Comparison of ENCODE assay signal across 13 cellular contexts in genomic region chr15:49847937-49848823, GRCh38.
DNase-seq lines count a peak whose midpoint lies in the region; ATAC-seq, FAIRE-seq and TF ChIP-seq lines count a peak whose summit lies in the region.
"Had no signal": no experiment of that assay in that cellular context is flagged by ENCODE, and none has a peak within 500 bp of the region (broad histone marks: within the 10 kb centered on the region; RNA-seq: fewer than 3 reads in every experiment).

No MANE protein-coding gene starts in this region.

- H3K9me3 Mint-ChIP-seq in astrocyte (ENCODE audit: unreplicated experiment) (peaks cover 3% of the 10 kb centered on the region), Calu3 (ENCODE audit: low read depth, unreplicated experiment) (peaks cover 3% of the 10 kb centered on the region)

- peak overlapping the region; percentile 68 for H3K4me2 ChIP-seq in astrocyte (ENCODE audit: low read length)

- H3K4me1 Mint-ChIP-seq in astrocyte (ENCODE audit: low read depth, unreplicated experiment) = peaks cover 11% of the 10 kb centered on the region
- no peaks in the 10 kb centered on the region for H3K4me1 Mint-ChIP-seq in Calu3 (ENCODE audit: low read depth, unreplicated experiment)

- H3K9me3 ChIP-seq in astrocyte (ENCODE audit: insufficient read depth, low read depth, low read length) (peaks cover 3% of the 10 kb centered on the region), right atrium auricular region (peaks cover 0 to 10% of the 10 kb centered on the region in 2 donors)

- FAIRE-seq in astrocyte (lab: Jason Lieb, UNC) = peak; percentile 98
- FAIRE-seq in urothelium cell line (lab: Jason Lieb, UNC) = no peak
- FAIRE-seq: H1 had no signal

- H3K4me3 ChIP-seq in astrocyte (ENCODE audit: insufficient read depth, low read depth, low read length) = no peak overlapping the region
- no peak overlapping the region for H3K4me3 ChIP-seq in right atrium auricular region
- H3K4me3 ChIP-seq: SK-N-MC, spleen had no signal

- H3K36me3 Mint-ChIP-seq in astrocyte (ENCODE audit: low read depth, unreplicated experiment) (no peaks in the 10 kb centered on the region), Calu3 (ENCODE audit: insufficient read depth, unreplicated experiment) (no peaks in the 10 kb centered on the region)

- no peaks in the 10 kb centered on the region for H3K79me2 ChIP-seq in astrocyte (ENCODE audit: insufficient read depth, low read length)

- no peak overlapping the region for H3K4me3 Mint-ChIP-seq in astrocyte (ENCODE audit: unreplicated experiment)
- H3K4me3 Mint-ChIP-seq in Calu3 (ENCODE audit: low read depth, unreplicated experiment) = no peak overlapping the region

- DNase-seq in HS-5 (ENCODE audit: low read depth) (peak; percentile 94), astrocyte (ENCODE audit: low read depth) (peak; percentile 99), right atrium auricular region (ENCODE audit: low spot score) (no peak), urothelium cell line (ENCODE audit: low spot score) (peak; percentile 20), HuH-7.5 (ENCODE audit: low spot score) (no peak), Calu3 (no peak)
- DNase-seq: activated CD4-positive, alpha-beta T cell treated with anti-CD3 and anti-CD28 coated beads for 4 hours; activated gamma-delta T cell; NCI-H510A; spleen had no signal

- H3K27me3 ChIP-seq in astrocyte (ENCODE audit: insufficient read depth, low read length) (no peaks in the 10 kb centered on the region), right atrium auricular region (no peaks in the 10 kb centered on the region)
- H3K27me3 ChIP-seq: spleen had no signal

- intact Hi-C loops in Calu3 (cut with micrococcal nuclease; ENCODE audit: unreplicated experiment) = no loop called here

- H3K27ac ChIP-seq in astrocyte (ENCODE audit: low read depth, low read length) = peak overlapping the region; percentile 80
- H3K27ac ChIP-seq in right atrium auricular region = peak overlapping the region; percentile 3 to 46
- H3K27ac ChIP-seq: SK-N-MC, spleen had no signal

- no peak overlapping the region for H2AFZ ChIP-seq in astrocyte (ENCODE audit: low read depth, low read length)

- no peaks in the 10 kb centered on the region for H4K20me1 ChIP-seq in astrocyte (ENCODE audit: insufficient read depth, low read length)

- TF ChIP-seq CTCF in astrocyte (IDR thresholded peaks at IDR 0.05; ENCODE audit: insufficient read depth, low read depth, low read length) (no peak), right atrium auricular region (IDR thresholded peaks at IDR 0.05) (no peak), Calu3 (IDR thresholded peaks at IDR 0.05; ENCODE audit: unreplicated experiment) (no peak)

- CTCF ChIA-PET in Calu3 (lab: Charles Lee) = no interaction called here

- no peaks in the 10 kb centered on the region for H3K27me3 Mint-ChIP-seq in astrocyte (ENCODE audit: low read depth, unreplicated experiment)
- no peaks in the 10 kb centered on the region for H3K27me3 Mint-ChIP-seq in Calu3 (ENCODE audit: unreplicated experiment)

- ATAC-seq in GM19023 (IDR thresholded peaks at IDR 0.05; ENCODE audit: unreplicated experiment) = no peak

- H3K36me3 ChIP-seq in astrocyte (ENCODE audit: insufficient read depth, low read length) (no peaks in the 10 kb centered on the region), right atrium auricular region (no peaks in the 10 kb centered on the region)

- H3K4me1 ChIP-seq in astrocyte (ENCODE audit: insufficient read depth, low read length) = peaks cover 17% of the 10 kb centered on the region
- peaks cover 0 to 9% of the 10 kb centered on the region in 2 donors for H3K4me1 ChIP-seq in right atrium auricular region
- H3K4me1 ChIP-seq: spleen had no signal

- H3K27ac Mint-ChIP-seq in astrocyte (ENCODE audit: unreplicated experiment) (no peak overlapping the region), Calu3 (ENCODE audit: unreplicated experiment) (no peak overlapping the region)

- H3K9ac ChIP-seq in astrocyte (ENCODE audit: low read length) = peak overlapping the region; percentile 47

- BruUV-seq in Calu3 (replicated peaks; lab: Mats Ljungman, UMichigan) = no TSS peak

Comparison
In these comparisons a context has a peak if more than half of its experiments do, and no peak if none do; other contexts are left out.
1. DNase-seq: peak in HS-5 (single experiment), astrocyte (single experiment) and urothelium cell line (single experiment); none in right atrium auricular region (single experiment), HuH-7.5 (single experiment) and Calu3 (single experiment).